ENCODE assay signal across 23 cellular contexts in genomic region chr6:18317850-18318249, GRCh38.
"Had no signal": no experiment of that assay in that cellular context is flagged by ENCODE, and none has a peak within 500 bp of the region (broad histone marks: within the 10 kb centered on the region; RNA-seq: fewer than 3 reads in every experiment).

No MANE protein-coding gene starts in this region.

- H3K36me3 ChIP-seq: left lung, tibial artery had no signal

- H3K9me3 ChIP-seq: body of pancreas, left lung, tibial artery had no signal

- H3K9me3 Mint-ChIP-seq: activated naive CD8-positive, alpha-beta T cell treated with anti-CD3 and anti-CD28 coated beads, Interleukin-2, amount 10 ng/mL, durations not matched to agents 7 days and 5 days; activated T-helper 17 cell treated with anti-CD3 and anti-CD28 coated beads, Interleukin-2, amount 50 U/mL, for 72 hours; effector memory CD8-positive, alpha-beta T cell; WTC11 had no signal

- FAIRE-seq: islet of Langerhans, TTC549 had no signal

- H3K27me3 Mint-ChIP-seq: activated T-helper 17 cell treated with anti-CD3 and anti-CD28 coated beads, Interleukin-2, amount 50 U/mL, for 72 hours had no signal

- H3K27ac ChIP-seq: body of pancreas, left lung, tibial artery had no signal

- H3K4me3 Mint-ChIP-seq: activated CD4-positive, alpha-beta T cell treated with anti-CD3 and anti-CD28 coated beads for 36 hours; activated CD8-positive, alpha-beta memory T cell treated with anti-CD3 and anti-CD28 coated beads, Interleukin-2, amount 10 ng/mL, durations not matched to agents 7 days and 5 days; activated naive CD8-positive, alpha-beta T cell treated with anti-CD3 and anti-CD28 coated beads, Interleukin-2, amount 10 ng/mL, durations not matched to agents 7 days and 5 days; activated T-helper 17 cell treated with anti-CD3 and anti-CD28 coated beads, Interleukin-2, amount 50 U/mL, for 72 hours; effector memory CD8-positive, alpha-beta T cell; WTC11 had no signal

- H3K4me1 Mint-ChIP-seq: activated CD4-positive, alpha-beta T cell treated with anti-CD3 and anti-CD28 coated beads for 36 hours; activated CD8-positive, alpha-beta memory T cell treated with anti-CD3 and anti-CD28 coated beads, Interleukin-2, amount 10 ng/mL, durations not matched to agents 7 days and 5 days; activated naive CD8-positive, alpha-beta T cell treated with anti-CD3 and anti-CD28 coated beads, Interleukin-2, amount 10 ng/mL, durations not matched to agents 7 days and 5 days; activated T-helper 17 cell treated with anti-CD3 and anti-CD28 coated beads, Interleukin-2, amount 50 U/mL, for 72 hours; WTC11 had no signal

- H3K27ac Mint-ChIP-seq: activated CD4-positive, alpha-beta T cell treated with anti-CD3 and anti-CD28 coated beads for 36 hours; activated CD8-positive, alpha-beta memory T cell treated with anti-CD3 and anti-CD28 coated beads, Interleukin-2, amount 10 ng/mL, durations not matched to agents 7 days and 5 days; activated naive CD8-positive, alpha-beta T cell treated with anti-CD3 and anti-CD28 coated beads, Interleukin-2, amount 10 ng/mL, durations not matched to agents 7 days and 5 days; activated T-helper 17 cell treated with anti-CD3 and anti-CD28 coated beads, Interleukin-2, amount 50 U/mL, for 72 hours; effector memory CD8-positive, alpha-beta T cell; WTC11 had no signal

- H3K36me3 Mint-ChIP-seq: activated CD8-positive, alpha-beta memory T cell treated with anti-CD3 and anti-CD28 coated beads, Interleukin-2, amount 10 ng/mL, durations not matched to agents 7 days and 5 days; activated naive CD8-positive, alpha-beta T cell treated with anti-CD3 and anti-CD28 coated beads, Interleukin-2, amount 10 ng/mL, durations not matched to agents 7 days and 5 days; WTC11 had no signal

- H3K4me1 ChIP-seq: body of pancreas, left lung, tibial artery had no signal

- H3K27me3 ChIP-seq: body of pancreas, left lung, tibial artery had no signal

- DNase-seq: activated CD4-positive, alpha-beta T cell treated with anti-CD3 and anti-CD28 coated beads for 36 hours; activated CD4-positive, alpha-beta T cell treated with anti-CD3 and anti-CD28 coated beads, Interleukin-2, amount 50 U/mL, for 48 hours; activated CD8-positive, alpha-beta memory T cell treated with anti-CD3 and anti-CD28 coated beads, Interleukin-2, amount 10 ng/mL, durations not matched to agents 7 days and 5 days; activated naive CD4-positive, alpha-beta T cell; activated naive CD8-positive, alpha-beta T cell treated with anti-CD3 and anti-CD28 coated beads, Interleukin-2, amount 10 ng/mL, durations not matched to agents 7 days and 5 days; amygdala; body of pancreas; caudate nucleus; effector memory CD8-positive, alpha-beta T cell; glutamatergic neuron; hippocampal formation; left lung; midbrain; occipital lobe; retina; stimulated activated naive CD8-positive, alpha-beta T cell treated with anti-CD3 and anti-CD28 coated beads, Interleukin-15, Interleukin-2, amounts not matched to agents 100 U/mL and 50 U/mL, for 24 hours; substantia nigra; T-helper 2 cell; tibial artery had no signal

- ATAC-seq: activated CD4-positive, alpha-beta T cell treated with anti-CD3 and anti-CD28 coated beads for 36 hours; activated CD8-positive, alpha-beta memory T cell treated with anti-CD3 and anti-CD28 coated beads, Interleukin-2, amount 10 ng/mL, durations not matched to agents 7 days and 5 days; activated T-helper 17 cell treated with anti-CD3 and anti-CD28 coated beads, Interleukin-2, amount 50 U/mL, for 72 hours; body of pancreas; effector memory CD8-positive, alpha-beta T cell; left lung; stimulated activated naive CD8-positive, alpha-beta T cell treated with anti-CD3 and anti-CD28 coated beads, Interleukin-15, Interleukin-2, amounts not matched to agents 100 U/mL and 50 U/mL, for 24 hours; WTC11 had no signal

- H3K4me3 ChIP-seq: body of pancreas, left lung, tibial artery had no signal
